8 cellular contexts compared by ENCODE assay signal in the genomic region with DNA sequence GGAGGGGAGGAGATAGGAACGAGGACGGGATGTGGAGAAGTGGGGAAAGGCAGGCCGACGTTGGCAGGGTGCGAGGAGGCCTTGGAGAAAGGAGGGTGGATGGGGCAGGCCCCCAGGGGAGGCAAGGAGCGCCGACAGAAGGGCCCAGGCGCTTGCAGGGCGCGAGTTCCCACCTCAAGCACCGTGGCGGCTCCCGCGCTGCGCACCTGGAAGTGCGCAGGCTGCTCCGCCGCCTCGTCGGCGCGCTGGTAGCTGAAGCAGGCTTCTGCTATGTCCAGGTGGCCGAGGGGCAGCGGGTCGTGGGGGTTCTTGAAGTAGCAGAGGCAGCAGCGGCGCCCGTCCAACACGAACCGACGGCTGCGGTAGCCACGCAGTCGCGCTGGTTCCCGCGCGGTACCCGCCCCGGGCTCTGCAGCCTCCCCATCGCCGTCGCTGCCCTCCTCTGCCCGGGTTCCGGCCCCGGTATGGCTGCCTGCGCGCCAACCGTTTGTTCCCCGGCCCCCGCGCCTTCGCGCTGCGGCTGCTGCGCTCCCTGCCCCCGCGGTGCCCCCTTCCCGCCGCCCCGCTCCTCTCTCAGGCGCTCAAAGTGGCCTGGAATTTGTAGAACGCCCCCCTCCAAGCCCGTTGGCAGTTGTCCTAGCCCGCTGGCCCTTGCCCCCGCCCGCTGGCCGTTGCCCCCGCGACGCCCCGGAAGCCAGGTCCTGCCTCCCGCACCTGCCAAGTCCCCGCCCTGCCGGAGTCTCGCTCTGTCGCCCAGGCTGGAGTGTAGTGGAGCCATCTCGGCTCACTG. TPM values are rescaled to one million over a fixed set of nuclear protein-coding genes. Genes with fewer than 3 reads are reported as not detected.
A peak's percentile ranks its signal among the peaks of the same experiment; 100 is the strongest.
DNase-seq lines count a peak whose midpoint lies in the region; ATAC-seq lines count a peak whose summit lies in the region.

No MANE protein-coding gene starts in this region.

- peak overlapping the region; percentile 95 for H3K4me3 Mint-ChIP-seq in stimulated activated effector memory CD8-positive, alpha-beta T cell treated with anti-CD3 and anti-CD28 coated beads, Interleukin-12 subunit alpha, Interleukin-12 subunit beta, amount 100 ng/mL, for 72 hours

- ATAC-seq in GM19025 (IDR thresholded peaks at IDR 0.05; ENCODE audit: low read depth, unreplicated experiment) = peak; percentile 73
- peak; percentile 79 for ATAC-seq in HG03175 (IDR thresholded peaks at IDR 0.05; ENCODE audit: unreplicated experiment)
- peak; percentile 82 for ATAC-seq in stimulated activated effector memory CD8-positive, alpha-beta T cell treated with anti-CD3 and anti-CD28 coated beads, Interleukin-12 subunit alpha, Interleukin-12 subunit beta, amount 100 ng/mL, for 72 hours

- peak; percentile 46 for DNase-seq in Ammon's horn (ENCODE audit: low spot score)
- DNase-seq in NCI-H510A (lab: John Stamatoyannopoulos, UW) = peak; percentile 65
- peak; percentile 85 for DNase-seq in activated CD8-positive, alpha-beta memory T cell treated with anti-CD3 and anti-CD28 coated beads for 24 hours
- peak; percentile 16 for DNase-seq in epidermal melanocyte (ENCODE audit: insufficient read length, low spot score)
- DNase-seq in myocyte (ENCODE audit: low read depth) = peak; percentile 50
- DNase-seq in stimulated activated effector memory CD8-positive, alpha-beta T cell treated with anti-CD3 and anti-CD28 coated beads, Interleukin-12 subunit alpha, Interleukin-12 subunit beta, amount 100 ng/mL, for 72 hours (ENCODE audit: low spot score in 2 of 2) = peak; percentile 64 to 90

- H3K27ac Mint-ChIP-seq in stimulated activated effector memory CD8-positive, alpha-beta T cell treated with anti-CD3 and anti-CD28 coated beads, Interleukin-12 subunit alpha, Interleukin-12 subunit beta, amount 100 ng/mL, for 72 hours = peak overlapping the region; percentile 98

- peaks cover 36% of the 10 kb centered on the region for H3K4me1 Mint-ChIP-seq in stimulated activated effector memory CD8-positive, alpha-beta T cell treated with anti-CD3 and anti-CD28 coated beads, Interleukin-12 subunit alpha, Interleukin-12 subunit beta, amount 100 ng/mL, for 72 hours

- H3K9me3 Mint-ChIP-seq in stimulated activated effector memory CD8-positive, alpha-beta T cell treated with anti-CD3 and anti-CD28 coated beads, Interleukin-12 subunit alpha, Interleukin-12 subunit beta, amount 100 ng/mL, for 72 hours = no peaks in the 10 kb centered on the region

- peaks cover 34% of the 10 kb centered on the region for H3K36me3 Mint-ChIP-seq in stimulated activated effector memory CD8-positive, alpha-beta T cell treated with anti-CD3 and anti-CD28 coated beads, Interleukin-12 subunit alpha, Interleukin-12 subunit beta, amount 100 ng/mL, for 72 hours

RNA-seq across cellular contexts. Expression of gene ACTR6, which starts 1.1 kb away (rescaled TPM):
- total RNA-seq in myocyte = 23.4 and 29.4 TPM in 2 replicates
- 16.0 TPM for polyA plus RNA-seq in myocyte (2012)

RNA-seq across cellular contexts. Expression of gene BLTP3B, which starts 56.9 kb away (rescaled TPM):
- 38.5 and 43.2 TPM in 2 replicates for total RNA-seq in myocyte
- 7.3 TPM for polyA plus RNA-seq in myocyte (2012)

Comparison
In these comparisons a context has a peak if more than half of its experiments do, and no peak if none do; other contexts are left out.
1. Peak in every context shown above with its lines: DNase-seq and ATAC-seq.
2. DNase-seq: peak in every context shown above with its lines; median percentile 85 in activated CD8-positive, alpha-beta memory T cell treated with anti-CD3 and anti-CD28 coated beads for 24 hours; 77 in stimulated activated effector memory CD8-positive, alpha-beta T cell treated with anti-CD3 and anti-CD28 coated beads, Interleukin-12 subunit alpha, Interleukin-12 subunit beta, amount 100 ng/mL, for 72 hours; 65 in NCI-H510A; 50 in myocyte; 46 in Ammon's horn; 16 in epidermal melanocyte.